3 cellular contexts compared by ENCODE assay signal in genomic region chr1:238833919-238834318, GRCh38.
TF ChIP-seq lines count a peak whose summit lies in the region.

No MANE protein-coding gene starts in this region.

TF ChIP-seq in A549, 52 proteins besides CTCF, POLR2A, EP300 and RAD21:
- no peak for TF ChIP-seq ZC3H11A (IDR thresholded peaks at IDR 0.05)
- TF ChIP-seq MAFK (IDR thresholded peaks at IDR 0.05; ENCODE audit: partially characterized antibody), result peak; percentile 32
TF ChIP-seq in A549: peak in this region for 1.

TF ChIP-seq in IMR-90, 13 proteins besides CTCF, POLR2A, EP300 and RAD21:
- no peak for TF ChIP-seq BHLHE40 (IDR thresholded peaks at IDR 0.05; ENCODE audit: low read depth, low read length)
- TF ChIP-seq FOS (IDR thresholded peaks at IDR 0.05; ENCODE audit: low read depth, low read length), result no peak
- TF ChIP-seq MAFK (IDR thresholded peaks at IDR 0.05; ENCODE audit: low read depth, low read length), result peak; percentile 22; the same call in 1 of the 2 replicates
- TF ChIP-seq RCOR1 (IDR thresholded peaks at IDR 0.05; ENCODE audit: insufficient replicate concordance, low read length), result no peak
- TF ChIP-seq SMC3 (IDR thresholded peaks at IDR 0.05; ENCODE audit: low read depth, low read length), result no peak

TF ChIP-seq in K562, 482 proteins besides CTCF, POLR2A, EP300 and RAD21:
- TF ChIP-seq ZNF316 (IDR thresholded peaks at IDR 0.05) (peak; percentile 49; the same call in 1 of the 2 replicates), ZNF79 (CRISPR knock-in tag; IDR thresholded peaks at IDR 0.05; ENCODE audit: low read depth) (no peak), HCFC1 (IDR thresholded peaks at IDR 0.05; ENCODE audit: low read depth, low read length) (no peak), HMGN3 (IDR thresholded peaks at IDR 0.05; ENCODE audit: borderline replicate concordance, extremely low read depth, insufficient read length, low read depth, low read length) (no peak)
